8 cellular contexts compared by ENCODE assay signal in genomic region chr5:160119142-160119904, GRCh38. TPM values are rescaled to one million over a fixed set of nuclear protein-coding genes. Genes with fewer than 3 reads are reported as not detected.
DNase-seq lines count a peak whose midpoint lies in the region; ATAC-seq and TF ChIP-seq lines count a peak whose summit lies in the region.

PWWP2A (minus strand) TSS chr5:160119450; CDS start chr5:160119388, 62 bp downstream.

- ATAC-seq in GM19328 (IDR thresholded peaks at IDR 0.05; ENCODE audit: unreplicated experiment): peak; percentile 84
- ATAC-seq in HG03520 (IDR thresholded peaks at IDR 0.05; ENCODE audit: unreplicated experiment): peak; percentile 92

- DNase-seq in C1 segment of cervical spinal cord (lab: John Stamatoyannopoulos, UW) (peak; percentile 91 to 100 (median 99)), NCI-H69 (lab: John Stamatoyannopoulos, UW) (peak; percentile 100), coronary artery (ENCODE audit: low spot score) (peak; percentile 99)
- DNase-seq in activated CD4-positive, alpha-beta T cell treated with anti-CD3 and anti-CD28 coated beads, Interleukin-2, amount 10 ng/mL, durations not matched to agents 7 days and 5 days: peak; percentile 99
- peak; percentile 88 to 95 for DNase-seq in stimulated activated CD4-positive, alpha-beta T cell treated with anti-CD3 and anti-CD28 coated beads, Interleukin-1b, Interleukin-23, amount 100 ng/mL, for 4 hours (ENCODE audit: low read depth in 2 of 2)

- no peak for TF ChIP-seq CTCF in coronary artery (IDR thresholded peaks at IDR 0.05)

- H3K9me3 Mint-ChIP-seq in activated CD4-positive, alpha-beta T cell treated with anti-CD3 and anti-CD28 coated beads, Interleukin-2, amount 10 ng/mL, durations not matched to agents 7 days and 5 days: no peaks in the 10 kb centered on the region

- H3K27me3 ChIP-seq in layer of hippocampus (ENCODE audit: control insufficient read depth, insufficient read depth, low read length): no peaks in the 10 kb centered on the region

- POLR2A ChIA-PET in activated CD4-positive, alpha-beta T cell treated with anti-CD3 and anti-CD28 coated beads, Interleukin-2, amount 10 ng/mL, durations not matched to agents 7 days and 5 days (lab: Charles Lee): interaction anchor here (0.6 to 1.2 kb wide), 2 partner anchors 10 to 19 kb away, joined by 3 to 8 read pairs; no protein-coding TSS in a partner anchor

- peak within 1 kb of the TSS; percentile 97 to 98 for H3K27ac ChIP-seq in coronary artery
- H3K27ac ChIP-seq in layer of hippocampus (ENCODE audit: low read depth, low read length): peak within 1 kb of the TSS; percentile 99

- peak within 1 kb of the TSS; percentile 96 for H3K4me3 Mint-ChIP-seq in activated CD4-positive, alpha-beta T cell treated with anti-CD3 and anti-CD28 coated beads, Interleukin-2, amount 10 ng/mL, durations not matched to agents 7 days and 5 days

- H3K36me3 Mint-ChIP-seq in activated CD4-positive, alpha-beta T cell treated with anti-CD3 and anti-CD28 coated beads, Interleukin-2, amount 10 ng/mL, durations not matched to agents 7 days and 5 days (ENCODE audit: low read depth): peaks cover 7% of the 10 kb centered on the region

- H3K4me1 Mint-ChIP-seq in activated CD4-positive, alpha-beta T cell treated with anti-CD3 and anti-CD28 coated beads, Interleukin-2, amount 10 ng/mL, durations not matched to agents 7 days and 5 days: peaks cover 22% of the 10 kb centered on the region

- H3K27ac Mint-ChIP-seq in activated CD4-positive, alpha-beta T cell treated with anti-CD3 and anti-CD28 coated beads, Interleukin-2, amount 10 ng/mL, durations not matched to agents 7 days and 5 days: peak within 1 kb of the TSS; percentile 98

- CTCF ChIA-PET in activated CD4-positive, alpha-beta T cell treated with anti-CD3 and anti-CD28 coated beads, Interleukin-2, amount 10 ng/mL, durations not matched to agents 7 days and 5 days (lab: Charles Lee): interaction anchor here (0.6 to 1.2 kb wide), 3 partner anchors 10 to 311 kb away, joined by 3 to 4 read pairs (median 4); no protein-coding TSS in a partner anchor

- H3K4me3 ChIP-seq in coronary artery: peak within 1 kb of the TSS; percentile 90

- H3K27me3 Mint-ChIP-seq in activated CD4-positive, alpha-beta T cell treated with anti-CD3 and anti-CD28 coated beads, Interleukin-2, amount 10 ng/mL, durations not matched to agents 7 days and 5 days: peaks cover 7% of the 10 kb centered on the region

RNA-seq across cellular contexts. Expression of gene PWWP2A, which starts in this region (rescaled TPM):
- 10 to 100 TPM; 26.9 to 27.0 TPM for total RNA-seq in activated CD4-positive, alpha-beta T cell treated with anti-CD3 and anti-CD28 coated beads, Interleukin-2, amount 10 ng/mL, durations not matched to agents 7 days and 5 days

Comparison
In these comparisons a context has a peak if more than half of its experiments do, and no peak if none do; other contexts are left out.
1. Peak in every context shown above with its lines: DNase-seq, ATAC-seq, H3K4me3 ChIP-seq and H3K27ac ChIP-seq.